ENCODE assay signal across 1 cellular context in the genomic region with DNA sequence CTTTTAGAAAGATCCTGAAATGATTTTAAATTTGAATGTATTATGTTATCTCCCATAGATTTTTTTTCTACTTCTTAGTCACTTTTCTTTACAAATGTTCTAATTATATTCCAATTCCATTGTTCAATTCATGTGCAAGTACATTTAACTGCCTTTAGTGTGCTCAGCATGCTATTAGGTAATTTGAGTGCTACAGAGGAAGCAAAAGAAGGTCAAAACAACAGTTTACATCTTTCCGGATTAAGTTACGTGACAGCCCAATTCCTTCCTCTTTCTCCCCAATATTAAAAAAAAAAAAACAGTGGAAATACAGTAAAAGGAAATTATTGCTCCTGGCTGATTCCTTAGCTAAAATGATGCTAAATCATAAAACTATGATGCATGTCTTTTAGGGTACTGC.
TF ChIP-seq lines count a peak whose summit lies in the region.

No MANE protein-coding gene starts in this region.

TF ChIP-seq in H1, 55 proteins besides CTCF, POLR2A, EP300 and RAD21:
- TF ChIP-seq USF2 (IDR thresholded peaks at IDR 0.05; ENCODE audit: low read length) (no peak), CBX8 (IDR thresholded peaks at IDR 0.05; ENCODE audit: borderline replicate concordance, low read depth, low read length) (no peak), CBX5 (IDR thresholded peaks at IDR 0.05; ENCODE audit: low read depth, low read length) (no peak), ZNF274 (IDR thresholded peaks at IDR 0.05; ENCODE audit: borderline replicate concordance, extremely low read depth, low read length) (no peak), CREB1 (IDR thresholded peaks at IDR 0.05) (no peak), TCF12 (IDR thresholded peaks at IDR 0.05; ENCODE audit: low read depth, low read length) (no peak), ATF2 (IDR thresholded peaks at IDR 0.05; ENCODE audit: low read length) (no peak), EGR1 (IDR thresholded peaks at IDR 0.05; ENCODE audit: borderline replicate concordance, low read depth, low read length) (no peak), SIN3A (conservative IDR thresholded peaks at IDR 0.05 in 1 of 2, IDR thresholded peaks at IDR 0.05 in 1 of 2; ENCODE audit: low read depth in 1 of 2, low read length in 2 of 2) (no peak)
